In genomic region chr12:97312570-97313135, GRCh38 we compare ENCODE assay signal across 22 cellular contexts.
A peak's percentile ranks its signal among the peaks of the same experiment; 100 is the strongest.
DNase-seq lines count a peak whose midpoint lies in the region; ATAC-seq, FAIRE-seq and TF ChIP-seq lines count a peak whose summit lies in the region.
"Had no signal": no experiment of that assay in that cellular context is flagged by ENCODE, and none has a peak within 500 bp of the region (broad histone marks: within the 10 kb centered on the region; RNA-seq: fewer than 3 reads in every experiment).

No MANE protein-coding gene starts in this region.

- no peaks in the 10 kb centered on the region for H4K20me1 ChIP-seq in HepG2 (ENCODE audit: insufficient read depth, low read length)
- H4K20me1 ChIP-seq in PC-3 (ENCODE audit: low read length) = no peaks in the 10 kb centered on the region

- CTCF ChIA-PET in HepG2 (lab: Yijun Ruan, JAX; ENCODE audit: low intra/inter-chr PET ratio, low total read pairs) (no interaction called here), PC-3 (lab: Charles Lee) (no interaction called here)

- DNase-seq in HepG2 (ENCODE audit: low spot score) = no peak
- no peak for DNase-seq in right lobe of liver
- DNase-seq in PC-3 = peak; percentile 2
- DNase-seq in iPS DF 4.7 (ENCODE audit: extremely low read depth, low spot score) = peak; percentile 74
- DNase-seq in H54 (ENCODE audit: insufficient read length, low spot score) = no peak
- DNase-seq in activated CD4-positive, alpha-beta T cell treated with anti-CD3 and anti-CD28 coated beads for 1 hour = no peak
- DNase-seq in vagina (ENCODE audit: extremely low spot score in 2 of 2) = no peak
- DNase-seq in DMS79 treated with DMSO at 0.1 percent for 48 hours (lab: John Stamatoyannopoulos, UW) = no peak
- DNase-seq: ACHN; activated CD4-positive, CD25-positive, alpha-beta regulatory T cell; activated CD8-positive, alpha-beta T cell treated with anti-CD3 and anti-CD28 coated beads, Interleukin-2, amount 10 ng/mL, durations not matched to agents 7 days and 5 days; activated T-cell treated with anti-CD3 and anti-CD28 coated beads, Interleukin-2, amount 50 U/mL, for 1 hour; adrenal gland; Calu3; colonic mucosa; effector memory CD8-positive, alpha-beta T cell; naive thymus-derived CD8-positive, alpha-beta T cell; NCI-H1105 treated with DMSO at 0.1 percent for 48 hours; NCI-H2081 had no signal

- H3K9me3 ChIP-seq in HepG2 (ENCODE audit: low read length) = no peaks in the 10 kb centered on the region
- no peaks in the 10 kb centered on the region for H3K9me3 ChIP-seq in right lobe of liver
- no peaks in the 10 kb centered on the region for H3K9me3 ChIP-seq in PC-3 (ENCODE audit: low read length)
- no peaks in the 10 kb centered on the region for H3K9me3 ChIP-seq in vagina
- H3K9me3 ChIP-seq: adrenal gland, colonic mucosa had no signal

- H3K4me2 ChIP-seq in HepG2 (ENCODE audit: low read depth, low read length) (no peak overlapping the region), PC-3 (ENCODE audit: low read length) (no peak overlapping the region)

- no peaks in the 10 kb centered on the region for H3K9me2 ChIP-seq in PC-3 (replicated peaks; ENCODE audit: low read length)

- WGBS in HepG2 (ENCODE audit: low lambda C conversion rate) = 35% methylated on average over 3 of the region's 3 CpGs
- 41% methylated on average over 3 of the region's 3 CpGs for WGBS in right lobe of liver (ENCODE audit: insufficient coverage, low coverage, low lambda C conversion rate, missing lambda C conversion rate)

- no peak overlapping the region for H3K27ac ChIP-seq in HepG2 (ENCODE audit: extremely low read length, insufficient read depth, low read length)
- no peak overlapping the region for H3K27ac ChIP-seq in right lobe of liver
- no peak overlapping the region for H3K27ac ChIP-seq in PC-3 (ENCODE audit: low read length)
- no peak overlapping the region for H3K27ac ChIP-seq in vagina
- H3K27ac ChIP-seq: adrenal gland, C4-2B, colonic mucosa, parathyroid adenoma had no signal

- POLR2A ChIA-PET in HepG2 (lab: Yijun Ruan, JAX) = no interaction called here
- POLR2A ChIA-PET in PC-3 (lab: Charles Lee; ENCODE audit: unreplicated experiment) = no interaction called here

- H3K9ac ChIP-seq in HepG2 (ENCODE audit: insufficient read depth, low read depth, low read length) = no peak overlapping the region
- H3K9ac ChIP-seq in PC-3 (ENCODE audit: low read length) = no peak overlapping the region
- H3K9ac ChIP-seq: parathyroid adenoma had no signal

- no peaks in the 10 kb centered on the region for H3K4me1 ChIP-seq in HepG2 (ENCODE audit: insufficient read depth, low read length)
- no peaks in the 10 kb centered on the region for H3K4me1 ChIP-seq in right lobe of liver
- no peaks in the 10 kb centered on the region for H3K4me1 ChIP-seq in PC-3 (ENCODE audit: insufficient read depth, low read length)
- no peaks in the 10 kb centered on the region for H3K4me1 ChIP-seq in vagina
- H3K4me1 ChIP-seq: adrenal gland, colonic mucosa, parathyroid adenoma had no signal

- H3K36me3 ChIP-seq in HepG2 (replicated peaks in 1 of 2; ENCODE audit: control insufficient read depth in 1 of 2, insufficient read depth in 2 of 2, low read length in 2 of 2) (no peaks in the 10 kb centered on the region), right lobe of liver (no peaks in the 10 kb centered on the region), PC-3 (ENCODE audit: low read depth, low read length) (no peaks in the 10 kb centered on the region), vagina (no peaks in the 10 kb centered on the region)
- H3K36me3 ChIP-seq: adrenal gland, colonic mucosa had no signal

- no peak for TF ChIP-seq RAD21 in HepG2 (CRISPR knock-in tag; IDR thresholded peaks at IDR 0.05)

- H3K27me3 ChIP-seq in HepG2 (ENCODE audit: control insufficient read depth in 1 of 2, insufficient read depth in 2 of 2, low read length in 2 of 2) = no peaks in the 10 kb centered on the region
- H3K27me3 ChIP-seq in right lobe of liver = no peaks in the 10 kb centered on the region
- H3K27me3 ChIP-seq in PC-3 (ENCODE audit: low read length) = peaks cover 22% of the 10 kb centered on the region
- no peaks in the 10 kb centered on the region for H3K27me3 ChIP-seq in vagina
- H3K27me3 ChIP-seq: colonic mucosa had no signal

- in situ Hi-C loops in HepG2 (cut with HindIII; ENCODE audit: extremely low pct_ligation_motif_present, low pct_unique_long_range_greater_than_20kb) = loop anchor here (25.0 kb wide), 1 partner anchor 725 kb away; no protein-coding TSS in a partner anchor

- H3F3A ChIP-seq in PC-3 (ENCODE audit: low read length, unreplicated experiment) = no peaks in the 10 kb centered on the region

- no peak for FAIRE-seq in HepG2 (lab: Jason Lieb, UNC)
- FAIRE-seq in H54 (lab: Jason Lieb, UNC) = no peak

- BruUV-seq in HepG2 (replicated peaks; lab: Mats Ljungman, UMichigan) (no TSS peak), PC-3 (replicated peaks; lab: Mats Ljungman, UMichigan) (no TSS peak)

- intact Hi-C loops in HepG2 (cut with micrococcal nuclease; ENCODE audit: unreplicated experiment) = no loop called here
- intact Hi-C loops in right lobe of liver (cut with DNase I) = no loop called here
- intact Hi-C loops in PC-3 (cut with micrococcal nuclease) = no loop called here
- intact Hi-C loops in vagina (cut with DNase I) = no loop called here

- H3K4me3 ChIP-seq in HepG2 (replicated peaks in 1 of 3; ENCODE audit: insufficient read depth in 1 of 3, low read depth in 2 of 3, low read length in 3 of 3) (no peak overlapping the region), right lobe of liver (no peak overlapping the region), PC-3 (ENCODE audit: low read length) (no peak overlapping the region), vagina (no peak overlapping the region)
- H3K4me3 ChIP-seq: adrenal gland, colonic mucosa had no signal

- no peaks in the 10 kb centered on the region for H3K79me2 ChIP-seq in HepG2 (ENCODE audit: insufficient read depth, low read length)
- H3K79me2 ChIP-seq in PC-3 (ENCODE audit: low read length) = no peaks in the 10 kb centered on the region
- H3K79me2 ChIP-seq: parathyroid adenoma had no signal

- no peak for TF ChIP-seq POLR2A in HepG2 (IDR thresholded peaks at IDR 0.05; ENCODE audit: insufficient read depth in 1 of 2, low read depth in 2 of 2, low read length in 2 of 2)
- TF ChIP-seq POLR2A in right lobe of liver (IDR thresholded peaks at IDR 0.05) = no peak
- no peak for TF ChIP-seq POLR2A in H54 (IDR thresholded peaks at IDR 0.05; ENCODE audit: low read depth, low read length)
- TF ChIP-seq POLR2A in vagina (IDR thresholded peaks at IDR 0.05) = no peak

- TF ChIP-seq CTCF in HepG2 (CRISPR knock-in tag; IDR thresholded peaks at IDR 0.05) (no peak), right lobe of liver (IDR thresholded peaks at IDR 0.05) (no peak), PC-3 (conservative IDR thresholded peaks at IDR 0.05; ENCODE audit: low read depth, low read length) (peak; percentile 36; the same call in 1 of the 2 replicates), vagina (IDR thresholded peaks at IDR 0.05) (no peak)

- ATAC-seq in HepG2 (no peak), right lobe of liver (no peak), PC-3 (no peak)
- ATAC-seq: activated CD8-positive, alpha-beta T cell treated with anti-CD3 and anti-CD28 coated beads, Interleukin-2, amount 10 ng/mL, durations not matched to agents 7 days and 5 days; effector memory CD8-positive, alpha-beta T cell; naive thymus-derived CD8-positive, alpha-beta T cell; sciatic nerve had no signal

- no peak for TF ChIP-seq EP300 in HepG2 (IDR thresholded peaks at IDR 0.05; ENCODE audit: low read depth in 2 of 2, low read length in 2 of 2)
- TF ChIP-seq EP300 in HepG2 (CRISPR knock-in tag; IDR thresholded peaks at IDR 0.05; ENCODE audit: borderline replicate concordance) = no peak

- H2AFZ ChIP-seq in HepG2 (ENCODE audit: low read length) (no peak overlapping the region), PC-3 (ENCODE audit: low read length) (no peak overlapping the region)
- H2AFZ ChIP-seq: parathyroid adenoma had no signal

TF ChIP-seq in HepG2, 621 proteins besides CTCF, POLR2A, EP300 and RAD21:
- TF ChIP-seq STAG1 (CRISPR knock-in tag; IDR thresholded peaks at IDR 0.05) = peak; percentile 21; the same call in 1 of the 2 replicates
- no peak for TF ChIP-seq ZNF281 (CRISPR knock-in tag; IDR thresholded peaks at IDR 0.05; ENCODE audit: borderline replicate concordance)
- no peak for TF ChIP-seq HNF4G (IDR thresholded peaks at IDR 0.05; ENCODE audit: borderline replicate concordance, low read depth, low read length)
- TF ChIP-seq HNF4G (CRISPR knock-in tag; IDR thresholded peaks at IDR 0.05; ENCODE audit: borderline replicate concordance, low read depth) = no peak
- no peak for TF ChIP-seq ZNF75D (CRISPR knock-in tag; IDR thresholded peaks at IDR 0.05; ENCODE audit: borderline replicate concordance)

Comparison
In these comparisons a context has a peak if more than half of its experiments do, and no peak if none do; other contexts are left out.
1. DNase-seq: peak in PC-3 (single experiment) and iPS DF 4.7 (single experiment); none in HepG2 (single experiment), right lobe of liver (0 of 3), H54 (single experiment), activated CD4-positive, alpha-beta T cell treated with anti-CD3 and anti-CD28 coated beads for 1 hour (single experiment), vagina (0 of 2) and DMS79 treated with DMSO at 0.1 percent for 48 hours (single experiment).